ENCODE assay signal across 8 cellular contexts in the genomic region with DNA sequence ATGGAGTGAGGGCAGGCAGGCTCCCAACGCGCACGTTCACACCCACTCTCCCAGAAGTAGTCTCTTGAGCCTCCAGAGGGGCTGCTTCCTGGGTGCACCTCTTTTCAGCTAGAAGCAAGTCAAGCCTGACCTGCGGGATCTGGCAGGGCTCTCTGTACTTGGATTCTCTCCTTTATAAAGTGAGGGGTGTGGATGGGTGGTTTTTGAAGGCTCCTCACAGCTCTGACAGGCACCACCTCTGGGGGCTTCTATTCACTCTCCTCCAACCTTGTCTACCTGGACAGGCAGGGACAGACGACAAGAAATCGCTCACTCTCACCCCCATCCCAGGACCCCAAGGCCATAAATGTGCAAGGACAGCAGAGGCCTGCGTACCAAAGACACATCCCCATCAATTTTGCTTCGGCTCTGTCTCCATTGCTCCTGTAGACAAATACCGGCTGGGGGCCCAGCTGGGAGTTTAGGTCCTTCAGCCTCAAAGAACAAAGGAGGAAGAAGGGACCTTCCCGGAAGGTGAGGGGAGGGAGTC. TPM values are rescaled to one million over a fixed set of nuclear protein-coding genes. Genes with fewer than 3 reads are reported as not detected.
DNase-seq lines count a peak whose midpoint lies in the region; ATAC-seq and TF ChIP-seq lines count a peak whose summit lies in the region.

No MANE protein-coding gene starts in this region.

- intact Hi-C loops in PC-3 (cut with micrococcal nuclease): no loop called here
- intact Hi-C loops in prostate gland (cut with DNase I): loop anchor here (5.0 to 10.0 kb wide), 2 partner anchors 228 to 435 kb away; partner anchors contain the start of gene MRPS23

- H3K9me2 ChIP-seq in PC-3 (replicated peaks; ENCODE audit: low read length): no peaks in the 10 kb centered on the region

- H3K4me1 ChIP-seq in DND-41 (ENCODE audit: insufficient read depth, low read length): peaks cover 40% of the 10 kb centered on the region
- peaks cover 22% of the 10 kb centered on the region for H3K4me1 ChIP-seq in PC-3 (ENCODE audit: insufficient read depth, low read length)
- H3K4me1 ChIP-seq in fibroblast of lung (ENCODE audit: control insufficient read depth, extremely low read depth, insufficient read depth, low read length): peaks cover 9% of the 10 kb centered on the region
- peaks cover 21% of the 10 kb centered on the region for H3K4me1 ChIP-seq in prostate gland (replicated peaks)

- ATAC-seq in DND-41 (ENCODE audit: insufficient read depth, low read depth) (no peak), PC-3 (no peak), HG03354 (IDR thresholded peaks at IDR 0.05; ENCODE audit: poor library complexity, severe bottlenecking, unreplicated experiment) (no peak), HG03039 (IDR thresholded peaks at IDR 0.05; ENCODE audit: unreplicated experiment) (no peak)

- H3K79me2 ChIP-seq in DND-41 (ENCODE audit: insufficient read depth, low read length) (peaks cover 41% of the 10 kb centered on the region), PC-3 (ENCODE audit: low read length) (peaks cover 41% of the 10 kb centered on the region), fibroblast of lung (ENCODE audit: control insufficient read depth, insufficient read depth, low read length) (peaks cover 41% of the 10 kb centered on the region)

- peak overlapping the region; percentile 99 for H2AFZ ChIP-seq in DND-41 (ENCODE audit: low read depth, low read length)
- peak overlapping the region; percentile 92 for H2AFZ ChIP-seq in PC-3 (ENCODE audit: low read length)
- peak overlapping the region; percentile 95 for H2AFZ ChIP-seq in fibroblast of lung (ENCODE audit: low read length)

- TF ChIP-seq CTCF in DND-41 (IDR thresholded peaks at IDR 0.05; ENCODE audit: borderline replicate concordance, extremely low read depth, low read length, poor library complexity, severe bottlenecking) (no peak), PC-3 (conservative IDR thresholded peaks at IDR 0.05; ENCODE audit: low read depth, low read length) (no peak), fibroblast of lung (conservative IDR thresholded peaks at IDR 0.05 in 1 of 2, IDR thresholded peaks at IDR 0.05 in 1 of 2; ENCODE audit: low read depth in 1 of 2, low read length in 2 of 2) (no peak), prostate gland (IDR thresholded peaks at IDR 0.05) (no peak)

- H3K4me2 ChIP-seq in DND-41 (ENCODE audit: insufficient read depth, low read length) (peak overlapping the region; percentile 82), PC-3 (ENCODE audit: low read length) (peak overlapping the region; percentile 77), fibroblast of lung (ENCODE audit: extremely low read depth, insufficient read depth, low read length) (peak overlapping the region; percentile 66)

- H3F3A ChIP-seq in PC-3 (ENCODE audit: low read length, unreplicated experiment): no peaks in the 10 kb centered on the region

- CTCF ChIA-PET in PC-3 (lab: Charles Lee): interaction anchor here (1.2 kb wide), 1 partner anchor 81 kb away, joined by 4 read pairs; no protein-coding TSS in a partner anchor

- H3K9ac ChIP-seq in DND-41 (ENCODE audit: low read depth, low read length) (peak overlapping the region; percentile 62), PC-3 (ENCODE audit: low read length) (peak overlapping the region; percentile 47), fibroblast of lung (ENCODE audit: insufficient read depth, low read length) (peak overlapping the region; percentile 36)

- no peak for DNase-seq in DND-41
- DNase-seq in PC-3: no peak
- DNase-seq in fibroblast of lung (ENCODE audit: low read depth in 2 of 2): no peak
- DNase-seq in prostate gland (ENCODE audit: low spot score): no peak
- DNase-seq in activated gamma-delta T cell treated with Interleukin-2 at 50 U/mL for 16 hours: no peak
- no peak for DNase-seq in SHP77 treated with DMSO at 0.1 percent for 48 hours (lab: John Stamatoyannopoulos, UW)

- H4K20me1 ChIP-seq in DND-41 (ENCODE audit: insufficient read depth, low read length) (peaks cover 39% of the 10 kb centered on the region), PC-3 (ENCODE audit: low read length) (peaks cover 38% of the 10 kb centered on the region), fibroblast of lung (ENCODE audit: control insufficient read depth, extremely low read depth, insufficient read depth, low read length) (peaks cover 3% of the 10 kb centered on the region)

- H3K4me3 ChIP-seq in DND-41 (ENCODE audit: low read depth in 1 of 2, low read length in 2 of 2): peak overlapping the region in 1 of 2 experiments; percentile 59; a peak in 2 of 4 replicates
- H3K4me3 ChIP-seq in PC-3 (ENCODE audit: low read length): peak overlapping the region; percentile 46
- H3K4me3 ChIP-seq in fibroblast of lung (replicated peaks in 1 of 4; ENCODE audit: control extremely low read depth in 1 of 4, insufficient read depth in 1 of 4, low read depth in 3 of 4, low read length in 4 of 4): peak overlapping the region in 2 of 4 experiments; percentile 43 to 44
- no peak overlapping the region for H3K4me3 ChIP-seq in prostate gland

- TF ChIP-seq POLR2A in prostate gland (IDR thresholded peaks at IDR 0.05): no peak

- H3K36me3 ChIP-seq in DND-41 (ENCODE audit: insufficient read depth, low read length): peaks cover 32% of the 10 kb centered on the region
- peaks cover 26% of the 10 kb centered on the region for H3K36me3 ChIP-seq in PC-3 (ENCODE audit: low read depth, low read length)
- H3K36me3 ChIP-seq in fibroblast of lung (ENCODE audit: control insufficient read depth, insufficient read depth, low read length): peaks cover 7% of the 10 kb centered on the region
- H3K36me3 ChIP-seq in prostate gland: no peaks in the 10 kb centered on the region

- POLR2A ChIA-PET in PC-3 (lab: Charles Lee; ENCODE audit: unreplicated experiment): interaction anchor here (0.6 to 0.8 kb wide), 14 partner anchors 10 to 1881 kb away, joined by 3 to 18 read pairs (median 9); no protein-coding TSS in a partner anchor

- H3K27me3 ChIP-seq in DND-41 (ENCODE audit: insufficient read depth, low read length, poor library complexity): peaks cover 23% of the 10 kb centered on the region
- peaks cover 9% of the 10 kb centered on the region; the same call in 1 of the 2 replicates for H3K27me3 ChIP-seq in PC-3 (ENCODE audit: low read length)
- peaks cover 4% of the 10 kb centered on the region for H3K27me3 ChIP-seq in fibroblast of lung (ENCODE audit: control insufficient read depth, insufficient read depth, low read length)
- H3K27me3 ChIP-seq in prostate gland (replicated peaks; ENCODE audit: insufficient read depth): no peaks in the 10 kb centered on the region

- H3K27ac ChIP-seq in DND-41 (ENCODE audit: low read length): peak overlapping the region; percentile 87
- no peak overlapping the region for H3K27ac ChIP-seq in PC-3 (ENCODE audit: low read length)
- peak overlapping the region; percentile 52 for H3K27ac ChIP-seq in fibroblast of lung (ENCODE audit: insufficient read depth, low read length)
- peak overlapping the region; percentile 90 to 91 for H3K27ac ChIP-seq in prostate gland

- no TSS peak for BruUV-seq in PC-3 (replicated peaks; lab: Mats Ljungman, UMichigan)

- 55% methylated on average over 9 of the region's 10 CpGs for WGBS in prostate gland

- H3K9me3 ChIP-seq in DND-41 (ENCODE audit: insufficient read depth, low read length, severe bottlenecking) (no peaks in the 10 kb centered on the region), PC-3 (ENCODE audit: low read length) (no peaks in the 10 kb centered on the region), fibroblast of lung (ENCODE audit: control insufficient read depth, insufficient read depth, low read depth, low read length) (no peaks in the 10 kb centered on the region), prostate gland (no peaks in the 10 kb centered on the region)

RNA-seq across cellular contexts. Expression of gene DYNLL2, which starts 0.8 kb away (rescaled TPM):
- total RNA-seq in PC-3 (2014; rRNA removed): 38.0 and 50.3 TPM in 2 replicates
- total RNA-seq in fibroblast of lung: 32.1 and 32.9 TPM in 2 replicates
- polyA plus RNA-seq in fibroblast of lung: 17.1 and 22.7 TPM in 2 replicates
- polyA plus RNA-seq in fibroblast of lung (2012): 37.1 and 43.4 TPM in 2 replicates
- 13.0 and 15.4 TPM in 2 replicates for polyA minus RNA-seq in fibroblast of lung (ENCODE audit: low replicate concordance)
- total RNA-seq in prostate gland: 10 to 100 TPM; 29.9 to 33.0 TPM
